Comparison of ENCODE assay signal across 1 cellular context in genomic region chr10:114937962-114938817, GRCh38.
A peak's percentile ranks its signal among the peaks of the same experiment; 100 is the strongest.
TF ChIP-seq lines count a peak whose summit lies in the region.

TSS of gene TRUB1 (plus strand) at chr10:114938195. CDS start at chr10:114938254, 59 bp downstream.

TF ChIP-seq in HepG2, 621 proteins besides CTCF, POLR2A, EP300 and RAD21 (continued from another document and continues in another):
- TF ChIP-seq CEBPB (IDR thresholded peaks at IDR 0.05; ENCODE audit: borderline replicate concordance, low read depth, low read length) = peak; percentile 97
- TF ChIP-seq ZNF652 (CRISPR knock-in tag; IDR thresholded peaks at IDR 0.05; ENCODE audit: borderline replicate concordance, low read depth) = no peak
- TF ChIP-seq PAXIP1 (CRISPR knock-in tag; conservative IDR thresholded peaks at IDR 0.05) = peak; percentile 87
- TF ChIP-seq ZNF766 (CRISPR knock-in tag; IDR thresholded peaks at IDR 0.05; ENCODE audit: borderline replicate concordance) = no peak
- no peak for TF ChIP-seq ZNF513 (CRISPR knock-in tag; conservative IDR thresholded peaks at IDR 0.05)
- 0 out of 2 replicates have a peak, but pooled peaks have one; percentile 40 for TF ChIP-seq ZNF318 (CRISPR knock-in tag; IDR thresholded peaks at IDR 0.05)
- no peak for TF ChIP-seq GPN1 (CRISPR knock-in tag; IDR thresholded peaks at IDR 0.05; ENCODE audit: borderline replicate concordance)
- TF ChIP-seq KDM2A (CRISPR knock-in tag; IDR thresholded peaks at IDR 0.05; ENCODE audit: borderline replicate concordance, low read depth) = peak; percentile 92
- TF ChIP-seq NFRKB (IDR thresholded peaks at IDR 0.05) = peak; percentile 74
- TF ChIP-seq ZNF790 (CRISPR knock-in tag; IDR thresholded peaks at IDR 0.05; ENCODE audit: borderline replicate concordance) = no peak
- no peak for TF ChIP-seq PTBP1 (IDR thresholded peaks at IDR 0.05; ENCODE audit: low read depth, low read length, poor library complexity, severe bottlenecking)
- TF ChIP-seq ZNF280D (CRISPR knock-in tag; IDR thresholded peaks at IDR 0.05) = no peak
- no peak for TF ChIP-seq SP5 (CRISPR knock-in tag; IDR thresholded peaks at IDR 0.05; ENCODE audit: borderline replicate concordance, low read depth)
- peak; percentile 97 for TF ChIP-seq TAF1 (CRISPR knock-in tag; IDR thresholded peaks at IDR 0.05)
- peak; percentile 86 for TF ChIP-seq GMEB2 (CRISPR knock-in tag; IDR thresholded peaks at IDR 0.05; ENCODE audit: low read depth)
- 0 out of 2 replicates have a peak, but pooled peaks have one; percentile 65 for TF ChIP-seq ZNF276 (CRISPR knock-in tag; IDR thresholded peaks at IDR 0.05; ENCODE audit: low read depth)
- TF ChIP-seq ZNF180 (CRISPR knock-in tag; IDR thresholded peaks at IDR 0.05; ENCODE audit: borderline replicate concordance, low read depth) = no peak
- TF ChIP-seq ZC3H4 (CRISPR knock-in tag; IDR thresholded peaks at IDR 0.05; ENCODE audit: borderline replicate concordance) = no peak
- no peak for TF ChIP-seq ZBTB14 (CRISPR knock-in tag; IDR thresholded peaks at IDR 0.05)
- TF ChIP-seq ZHX1 (CRISPR knock-in tag; IDR thresholded peaks at IDR 0.05; ENCODE audit: low read depth) = peak; percentile 86; the same call in 1 of the 2 replicates
- no peak for TF ChIP-seq MAF1 (CRISPR knock-in tag; IDR thresholded peaks at IDR 0.05; ENCODE audit: borderline replicate concordance)
- no peak for TF ChIP-seq ZNF292 (CRISPR knock-in tag; IDR thresholded peaks at IDR 0.05; ENCODE audit: borderline replicate concordance, low read depth)
